In the genomic region with DNA sequence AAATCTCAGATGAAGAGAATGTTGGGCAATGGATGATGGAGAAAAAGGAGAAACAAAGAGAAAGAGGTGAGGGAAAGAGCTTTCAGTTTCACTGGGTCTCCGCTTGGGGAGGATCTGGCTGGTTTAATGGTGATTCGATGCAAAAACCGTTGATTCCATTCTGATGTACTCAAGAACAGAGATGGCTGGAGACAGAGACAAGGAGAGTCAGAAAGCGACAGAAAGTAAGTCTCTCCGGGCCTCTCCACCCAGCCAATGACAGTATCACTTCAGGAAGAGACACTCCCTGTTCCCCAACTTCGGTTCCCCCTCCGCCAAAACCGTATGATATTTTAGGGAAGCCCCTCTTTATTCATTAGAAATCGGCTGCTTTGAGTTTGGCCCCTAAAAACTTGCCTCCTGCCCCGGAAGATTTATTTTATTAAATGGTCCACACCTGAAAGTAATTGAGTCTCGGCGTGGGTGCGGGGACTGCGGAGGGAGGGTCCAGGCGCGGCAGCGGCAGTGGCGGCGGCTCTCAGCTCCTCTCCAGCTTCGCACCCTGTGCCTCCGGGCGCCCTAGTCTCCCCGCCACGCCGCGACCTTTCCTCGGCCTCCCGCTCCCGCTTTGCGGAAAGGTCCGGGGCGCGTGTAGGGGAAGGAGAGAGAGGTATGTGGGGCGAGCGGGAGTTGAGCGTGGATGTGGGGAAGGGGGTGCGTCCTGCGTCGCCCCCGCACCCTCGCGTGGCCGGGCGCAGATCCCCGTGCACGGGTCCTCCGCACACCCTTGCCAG, we compare ENCODE assay signal across 9 cellular contexts. TPM values are rescaled to one million over a fixed set of nuclear protein-coding genes. Genes with fewer than 3 reads are reported as not detected.
DNase-seq lines count a peak whose midpoint lies in the region; ATAC-seq and TF ChIP-seq lines count a peak whose summit lies in the region.
"Had no signal": no experiment of that assay in that cellular context is flagged by ENCODE, and none has a peak within 500 bp of the region (broad histone marks: within the 10 kb centered on the region; RNA-seq: fewer than 3 reads in every experiment).

No MANE protein-coding gene starts in this region.

- H3K9ac ChIP-seq in BLaER1 (no peak overlapping the region), Karpas-422 (ENCODE audit: low read length) (no peak overlapping the region)

- no peaks in the 10 kb centered on the region for H3K9me3 ChIP-seq in BLaER1
- H3K9me3 ChIP-seq in Karpas-422 (ENCODE audit: low read length), result no peaks in the 10 kb centered on the region

- no peaks in the 10 kb centered on the region for H3K9me2 ChIP-seq in Karpas-422 (replicated peaks; ENCODE audit: insufficient read depth, low read length)

- peaks cover 35% of the 10 kb centered on the region for H4K20me1 ChIP-seq in BLaER1
- H4K20me1 ChIP-seq in Karpas-422 (ENCODE audit: insufficient read depth, low read depth, low read length), result no peaks in the 10 kb centered on the region

- H3K4me1 ChIP-seq in BLaER1, result peaks cover 24% of the 10 kb centered on the region
- peaks cover 83% of the 10 kb centered on the region for H3K4me1 ChIP-seq in Karpas-422 (ENCODE audit: low read length)

- no peak for TF ChIP-seq CTCF in omental fat pad (IDR thresholded peaks at IDR 0.05)

- peak; percentile 37 for ATAC-seq in omental fat pad (ENCODE audit: low FRiP score)
- ATAC-seq in HG02884 (IDR thresholded peaks at IDR 0.05; ENCODE audit: unreplicated experiment), result no peak
- ATAC-seq in GM19467 (IDR thresholded peaks at IDR 0.05; ENCODE audit: unreplicated experiment), result no peak

- H3K27ac ChIP-seq in BLaER1, result no peak overlapping the region
- peak overlapping the region; percentile 23; the same call in 1 of the 2 replicates for H3K27ac ChIP-seq in Karpas-422 (ENCODE audit: low read length)

- H3K4me2 ChIP-seq in BLaER1 (peak overlapping the region; percentile 89), Karpas-422 (ENCODE audit: low read depth, low read length, poor library complexity, severe bottlenecking) (no peak overlapping the region)

- no peaks in the 10 kb centered on the region for H3K79me2 ChIP-seq in Karpas-422 (ENCODE audit: low read length)

- H2AFZ ChIP-seq in Karpas-422 (ENCODE audit: low read length), result no peak overlapping the region

- no peak for DNase-seq in Karpas-422
- peak; percentile 45 for DNase-seq in fibroblast of peridontal ligament (ENCODE audit: extremely low read depth)
- no peak for DNase-seq in omental fat pad (ENCODE audit: low spot score)
- no peak for DNase-seq in NCI-H2227 treated with DMSO at 0.1 percent for 48 hours (lab: John Stamatoyannopoulos, UW)
- DNase-seq in activated gamma-delta T cell (lab: John Stamatoyannopoulos, UW), result no peak

- H3K4me3 ChIP-seq in BLaER1 (peak overlapping the region; percentile 63), Karpas-422 (ENCODE audit: low read length) (no peak overlapping the region)

- H3K27me3 ChIP-seq in BLaER1, result peaks cover 74% of the 10 kb centered on the region
- H3K27me3 ChIP-seq in Karpas-422 (ENCODE audit: low read length), result no peaks in the 10 kb centered on the region

- H3K36me3 ChIP-seq in BLaER1 (no peaks in the 10 kb centered on the region), Karpas-422 (ENCODE audit: insufficient read depth, low read length) (no peaks in the 10 kb centered on the region)

RNA-seq across cellular contexts. Expression of gene ALX3, which starts 13.2 kb away (rescaled TPM):
- not detected in 2 replicates for total RNA-seq in Karpas-422 (2014; rRNA removed; shearing (Covaris generic); ENCODE audit: low replicate concordance)
- not detected for total RNA-seq in omental fat pad
- total RNA-seq: subcutaneous adipose tissue had no signal

RNA-seq across cellular contexts. Expression of gene UBL4B, which starts 28.6 kb away (rescaled TPM):
- total RNA-seq in Karpas-422 (2014; rRNA removed; shearing (Covaris generic); ENCODE audit: low replicate concordance), result 0.19 and 0.47 TPM in 2 replicates
- total RNA-seq in omental fat pad, result under 1 TPM in 2 of 4 donors, not detected in 2; 0.46 to 0.63 TPM

RNA-seq across cellular contexts. Expression of gene STRIP1, which starts 49.2 kb away (rescaled TPM):
- 35.3 and 53.8 TPM in 2 replicates for total RNA-seq in Karpas-422 (2014; rRNA removed; shearing (Covaris generic); ENCODE audit: low replicate concordance)
- total RNA-seq in omental fat pad, result 10 to 100 TPM; 36.7 to 50.7 (median 46.1) TPM
